23 cellular contexts compared by ENCODE assay signal in genomic region chr13:60143775-60144174, GRCh38. TPM values are rescaled to one million over a fixed set of nuclear protein-coding genes. Genes with fewer than 3 reads are reported as not detected.
DNase-seq lines count a peak whose midpoint lies in the region; ATAC-seq, FAIRE-seq and TF ChIP-seq lines count a peak whose summit lies in the region.
"Had no signal": no experiment of that assay in that cellular context is flagged by ENCODE, and none has a peak within 500 bp of the region (broad histone marks: within the 10 kb centered on the region; RNA-seq: fewer than 3 reads in every experiment).

No MANE protein-coding gene starts in this region.

- H3K9me3 ChIP-seq in IMR-90 (ENCODE audit: control insufficient read depth, insufficient read depth, low read length) (no peaks in the 10 kb centered on the region), PC-9 (ENCODE audit: insufficient read depth, low read depth) (no peaks in the 10 kb centered on the region), mucosa of stomach (ENCODE audit: control insufficient read depth, low read length) (no peaks in the 10 kb centered on the region)
- H3K9me3 ChIP-seq: BE2C, prostate gland had no signal

- peaks cover 10% of the 10 kb centered on the region for H3K9me1 ChIP-seq in IMR-90 (ENCODE audit: insufficient read depth, low read length)

- H4K8ac ChIP-seq in IMR-90 (ENCODE audit: low read depth in 2 of 2, low read length in 2 of 2) = 0 out of 4 replicates have a peak overlapping the region, but pooled peaks of 1 of the 2 experiments have one; percentile 19

- H3K4me1 ChIP-seq in IMR-90 (ENCODE audit: control insufficient read depth, insufficient read depth, low read length) (peaks cover 6% of the 10 kb centered on the region), PC-9 (replicated peaks; ENCODE audit: insufficient read depth) (0 out of 2 replicates have a peak, but pooled peaks cover 7% of the 10 kb centered on the region), mucosa of stomach (ENCODE audit: control insufficient read depth, insufficient read depth, low read length) (peaks cover 25% of the 10 kb centered on the region)
- H3K4me1 ChIP-seq: prostate gland had no signal

- DNase-seq in DMS 273 (lab: John Stamatoyannopoulos, UW; ENCODE audit: unreplicated experiment) (peak; percentile 21), DMS 273 treated with DMSO at 0.1 percent for 48 hours (lab: John Stamatoyannopoulos, UW) (no peak), IMR-90 (no peak), PC-9 (peak in 1 of 2 experiments; percentile 48), RCC 7860 (ENCODE audit: low spot score) (no peak)
- no peak for DNase-seq in activated CD4-positive, CD25-positive, alpha-beta regulatory T cell treated with anti-CD3 and anti-CD28 coated beads, Interleukin-2, amount 50 U/mL, for 72 hours
- DNase-seq: activated CD4-positive, alpha-beta memory T cell treated with anti-CD3 and anti-CD28 coated beads for 36 hours; activated T-cell treated with anti-CD3 and anti-CD28 coated beads, Interleukin-2, amount 50 U/mL, for 24 hours; BE2C; cortex of kidney; DMS79 treated with DMSO at 0.1 percent for 48 hours; erythroblast; midbrain; NCI-H1092; NCI-H2227 treated with DMSO at 0.1 percent for 48 hours; Right ventricle myocardium superior; T-cell had no signal

- H4K5ac ChIP-seq in IMR-90 (ENCODE audit: low read depth, low read length) = no peak overlapping the region; the same call in 1 of the 2 replicates

- no peak overlapping the region for H3K56ac ChIP-seq in IMR-90 (ENCODE audit: extremely low read depth, insufficient read depth, low read length)

- H3K4me2 ChIP-seq in IMR-90 (ENCODE audit: low read depth, low read length) (no peak overlapping the region; the same call in 1 of the 2 replicates), PC-9 (peak overlapping the region; percentile 20; the same call in 1 of the 2 replicates)
- H3K4me2 ChIP-seq: smooth muscle cell had no signal

- CTCF ChIA-PET in IMR-90 (lab: Yijun Ruan, JAX) (no interaction called here), PC-9 (lab: Charles Lee) (no interaction called here)

- ATAC-seq in IMR-90 (ENCODE audit: low read depth) (no peak), GM18870 (IDR thresholded peaks at IDR 0.05; ENCODE audit: unreplicated experiment) (no peak)
- ATAC-seq: K562 had no signal

- H3K14ac ChIP-seq in IMR-90 (replicated peaks; ENCODE audit: low read depth, low read length) = no peak overlapping the region

- BruUV-seq in IMR-90 (replicated peaks; lab: Mats Ljungman, UMichigan) (no TSS peak), PC-9 (replicated peaks; lab: Mats Ljungman, UMichigan) (no TSS peak)

- no peak overlapping the region for H2AK5ac ChIP-seq in IMR-90 (ENCODE audit: low read depth, low read length)

- H3K4ac ChIP-seq in IMR-90 (ENCODE audit: low read depth, low read length) = no peak overlapping the region

- H3K79me2 ChIP-seq in PC-9 (ENCODE audit: low read depth) = peaks cover 74% of the 10 kb centered on the region

- WGBS in IMR-90 (ENCODE audit: extremely low coverage in 2 of 2, insufficient read length in 1 of 2), 2 experiments = no CpG with 5 or more reads among the region's 3 CpGs

- no peak overlapping the region for H2BK20ac ChIP-seq in IMR-90 (ENCODE audit: low read depth, low read length)

- no peak for TF ChIP-seq POLR2A in IMR-90 (IDR thresholded peaks at IDR 0.05; ENCODE audit: low read depth, low read length)

- TF ChIP-seq RAD21 in IMR-90 (IDR thresholded peaks at IDR 0.05; ENCODE audit: low read length) = no peak

- no peak overlapping the region for H2AFZ ChIP-seq in IMR-90 (replicated peaks; ENCODE audit: low read length, poor library complexity)
- H2AFZ ChIP-seq in PC-9 = no peak overlapping the region

- H3K27ac ChIP-seq in IMR-90 (ENCODE audit: insufficient read depth, low read length) (no peak overlapping the region), PC-9 (no peak overlapping the region)
- H3K27ac ChIP-seq: 22Rv1, prostate gland had no signal

- no peaks in the 10 kb centered on the region for H4K20me1 ChIP-seq in IMR-90 (ENCODE audit: insufficient read depth, low read length)
- peaks cover 5% of the 10 kb centered on the region; the same call in 1 of the 2 replicates for H4K20me1 ChIP-seq in PC-9 (ENCODE audit: insufficient read depth)

- dilution Hi-C loops in IMR-90 (cut with HindIII; ENCODE audit: low sequenced_read_pairs, unreplicated experiment) = no loop called here

- no peak overlapping the region for H2BK5ac ChIP-seq in IMR-90 (ENCODE audit: low read depth, low read length, poor library complexity, severe bottlenecking)

- no peak overlapping the region for H2BK15ac ChIP-seq in IMR-90 (ENCODE audit: low read depth, low read length)

- H4K91ac ChIP-seq in IMR-90 (ENCODE audit: insufficient read depth, low read depth, low read length) = no peak overlapping the region

- peak overlapping the region; percentile 25; the same call in 1 of the 2 replicates for H3K18ac ChIP-seq in IMR-90 (ENCODE audit: low read depth, low read length)

- intact Hi-C loops in IMR-90 (cut with micrococcal nuclease) = no loop called here
- intact Hi-C loops in PC-9 (cut with micrococcal nuclease; ENCODE audit: unreplicated experiment) = no loop called here

- POLR2A ChIA-PET in IMR-90 (lab: Charles Lee; ENCODE audit: unreplicated experiment) = no interaction called here
- POLR2A ChIA-PET in PC-9 (lab: Charles Lee; ENCODE audit: unreplicated experiment) = no interaction called here

- no peaks in the 10 kb centered on the region for H3K36me3 ChIP-seq in IMR-90 (ENCODE audit: control insufficient read depth, insufficient read depth, low read length)
- H3K36me3 ChIP-seq in PC-9 (ENCODE audit: low read depth) = 0 out of 2 replicates have a peak, but pooled peaks cover 3% of the 10 kb centered on the region
- H3K36me3 ChIP-seq in mucosa of stomach (ENCODE audit: control insufficient read depth, insufficient read depth, low read length) = no peaks in the 10 kb centered on the region
- H3K36me3 ChIP-seq: BE2C, prostate gland had no signal

- TF ChIP-seq CTCF in IMR-90 (conservative IDR thresholded peaks at IDR 0.05; ENCODE audit: low read depth, low read length) = no peak
- no peak for TF ChIP-seq CTCF in PC-9 (conservative IDR thresholded peaks at IDR 0.05)

- H3K27me3 ChIP-seq in IMR-90 (ENCODE audit: control insufficient read depth, insufficient read depth, low read length) (no peaks in the 10 kb centered on the region), PC-9 (ENCODE audit: insufficient read depth, low read depth) (no peaks in the 10 kb centered on the region), mucosa of stomach (ENCODE audit: control insufficient read depth, insufficient read depth, low read length) (no peaks in the 10 kb centered on the region)
- H3K27me3 ChIP-seq: BE2C had no signal

- no peak overlapping the region for H2BK120ac ChIP-seq in IMR-90 (ENCODE audit: low read depth, low read length)

- no peaks in the 10 kb centered on the region for H3F3A ChIP-seq in PC-9 (ENCODE audit: insufficient read depth, low read depth)

- H3K79me1 ChIP-seq in IMR-90 (ENCODE audit: low read depth in 1 of 2, low read length in 2 of 2) = peaks cover 48 to 68% of the 10 kb centered on the region in 2 experiments

- no peak for FAIRE-seq in RCC 7860 (lab: Jason Lieb, UNC)
- FAIRE-seq: K562 had no signal

- no peak overlapping the region for H2AK9ac ChIP-seq in IMR-90 (replicated peaks; ENCODE audit: low read depth, low read length, poor library complexity)

- H3K23ac ChIP-seq in IMR-90 (ENCODE audit: low read depth, low read length) = no peak overlapping the region

- in situ Hi-C loops in IMR-90 (cut with MboI; ENCODE audit: low sequenced_read_pairs) = no loop called here

- no peak overlapping the region for H3K4me3 ChIP-seq in IMR-90 (ENCODE audit: insufficient read depth, low read depth, low read length)
- H3K4me3 ChIP-seq in PC-9 = no peak overlapping the region
- H3K4me3 ChIP-seq in mucosa of stomach (ENCODE audit: low read length) = no peak overlapping the region
- H3K4me3 ChIP-seq: K562, prostate gland, smooth muscle cell had no signal

- H3K9ac ChIP-seq in IMR-90 (ENCODE audit: low read depth, low read length) = no peak overlapping the region
- H3K9ac ChIP-seq in mucosa of stomach (ENCODE audit: low read length) = peak overlapping the region; percentile 2

- H3K9me2 ChIP-seq in PC-9 (ENCODE audit: insufficient read depth) = no peaks in the 10 kb centered on the region; the same call in 1 of the 2 replicates

TF ChIP-seq in IMR-90, 13 proteins besides CTCF, POLR2A, EP300 and RAD21:
- TF ChIP-seq RFX5 (IDR thresholded peaks at IDR 0.05; ENCODE audit: low read depth, low read length) (no peak), MXI1 (IDR thresholded peaks at IDR 0.05; ENCODE audit: borderline replicate concordance, low read depth, low read length) (no peak), BHLHE40 (IDR thresholded peaks at IDR 0.05; ENCODE audit: low read depth, low read length) (no peak), SMC3 (IDR thresholded peaks at IDR 0.05; ENCODE audit: low read depth, low read length) (no peak), CHD1 (IDR thresholded peaks at IDR 0.05; ENCODE audit: low read depth, low read length) (no peak), USF2 (IDR thresholded peaks at IDR 0.05; ENCODE audit: low read depth, low read length) (no peak), MAFK (IDR thresholded peaks at IDR 0.05; ENCODE audit: low read depth, low read length) (no peak), FOS (IDR thresholded peaks at IDR 0.05; ENCODE audit: low read depth, low read length) (no peak), RCOR1 (IDR thresholded peaks at IDR 0.05; ENCODE audit: insufficient replicate concordance, low read length) (no peak), MAZ (IDR thresholded peaks at IDR 0.05; ENCODE audit: borderline replicate concordance, low read depth, low read length) (no peak), CEBPB (IDR thresholded peaks at IDR 0.05; ENCODE audit: low read depth, low read length) (no peak)

RNA-seq across cellular contexts. Expression of gene DIAPH3, which starts 20.0 kb away (rescaled TPM):
- total RNA-seq in IMR-90 (2012; rRNA removed) (9.3 and 16.1 TPM in 2 replicates), PC-9 (2021) (26.4 and 39.3 TPM in 2 replicates)
- 8.5 and 8.9 TPM in 2 replicates for polyA plus RNA-seq in IMR-90 (2012; rRNA removed)
- 1.3 and 1.5 TPM in 2 replicates for polyA plus RNA-seq in IMR-90 (2012; cell fraction: cytosol; rRNA removed)
- polyA plus RNA-seq in IMR-90 (2012; cell fraction: nucleus; rRNA removed; ENCODE audit: low replicate concordance) = 1.0 and 5.1 TPM in 2 replicates
